8 cellular contexts compared by ENCODE assay signal in the genomic region with DNA sequence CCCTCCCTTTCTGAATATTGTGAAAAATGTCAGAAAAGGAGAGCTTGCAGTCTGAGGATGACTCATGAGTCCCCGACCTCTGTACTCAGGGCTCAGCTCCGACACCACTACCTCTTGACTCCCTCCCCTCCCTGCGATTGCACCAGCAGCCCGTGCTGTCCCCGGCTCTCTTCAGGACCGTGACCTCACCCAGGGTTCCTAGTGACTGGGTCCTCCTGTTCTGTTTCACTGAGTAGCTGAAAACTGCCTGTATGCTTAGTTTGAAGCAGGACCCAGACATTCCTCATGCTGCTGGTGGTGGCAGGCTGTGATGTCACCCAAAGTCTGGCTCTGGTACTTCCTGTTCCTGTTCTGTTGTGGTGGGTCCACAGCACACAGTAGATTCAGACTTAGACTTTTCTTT. TPM values are rescaled to one million over a fixed set of nuclear protein-coding genes. Genes with fewer than 3 reads are reported as not detected.
A peak's percentile ranks its signal among the peaks of the same experiment; 100 is the strongest.
DNase-seq lines count a peak whose midpoint lies in the region; ATAC-seq, FAIRE-seq and TF ChIP-seq lines count a peak whose summit lies in the region.

No MANE protein-coding gene starts in this region.

- peaks cover 0 to 83% (median 0%) of the 10 kb centered on the region in 3 donors for H3K36me3 ChIP-seq in Peyer's patch

- TF ChIP-seq POLR2A in Peyer's patch (IDR thresholded peaks at IDR 0.05) (no peak), GM12892 (IDR thresholded peaks at IDR 0.05; ENCODE audit: low read depth, low read length) (no peak)

- FAIRE-seq in GM12892 (lab: Jason Lieb, UNC) = no peak

- no peaks in the 10 kb centered on the region for H3K27me3 ChIP-seq in Peyer's patch

- no peak overlapping the region for H3K4me3 ChIP-seq in Peyer's patch

- no peak for TF ChIP-seq CTCF in Peyer's patch (IDR thresholded peaks at IDR 0.05)

- H3K27ac ChIP-seq in Peyer's patch = peak overlapping the region; percentile 46 to 81 (median 55)

- H3K9me3 ChIP-seq in Peyer's patch = no peaks in the 10 kb centered on the region

- peak overlapping the region; percentile 99 for H3K27ac Mint-ChIP-seq in activated T-helper 1 cell treated with anti-CD3 and anti-CD28 coated beads, Interleukin-12 subunit alpha, Interleukin-12 subunit beta, Interleukin-2, Interleukin-4 antibody, amounts not matched to agents 30 ng/mL and 10 ng/mL and 1 ng/mL, durations not matched to agents 14 hours and 24 hours and 36 hours

- H3K4me3 Mint-ChIP-seq in activated T-helper 1 cell treated with anti-CD3 and anti-CD28 coated beads, Interleukin-12 subunit alpha, Interleukin-12 subunit beta, Interleukin-2, Interleukin-4 antibody, amounts not matched to agents 30 ng/mL and 10 ng/mL and 1 ng/mL, durations not matched to agents 14 hours and 24 hours and 36 hours = peak overlapping the region; percentile 81

- peak; percentile 92 for ATAC-seq in left lobe of liver
- ATAC-seq in GM21447 (IDR thresholded peaks at IDR 0.05; ENCODE audit: unreplicated experiment) = no peak

- H3K4me1 ChIP-seq in Peyer's patch = peaks cover 0 to 24% (median 0%) of the 10 kb centered on the region in 4 donors

- H3K4me1 Mint-ChIP-seq in activated T-helper 1 cell treated with anti-CD3 and anti-CD28 coated beads, Interleukin-12 subunit alpha, Interleukin-12 subunit beta, Interleukin-2, Interleukin-4 antibody, amounts not matched to agents 30 ng/mL and 10 ng/mL and 1 ng/mL, durations not matched to agents 14 hours and 24 hours and 36 hours (ENCODE audit: low read depth) = peaks cover 23% of the 10 kb centered on the region

- intact Hi-C loops in activated T-helper 1 cell treated with anti-CD3 and anti-CD28 coated beads, Interleukin-12 subunit alpha, Interleukin-12 subunit beta, Interleukin-2, Interleukin-4 antibody, amounts not matched to agents 30 ng/mL and 10 ng/mL and 1 ng/mL, durations not matched to agents 14 hours and 24 hours and 36 hours (cut with micrococcal nuclease) = loop anchor here (1.0 kb wide), 1 partner anchor 27 kb away; a partner anchor contains a TSS

- H3K36me3 Mint-ChIP-seq in activated T-helper 1 cell treated with anti-CD3 and anti-CD28 coated beads, Interleukin-12 subunit alpha, Interleukin-12 subunit beta, Interleukin-2, Interleukin-4 antibody, amounts not matched to agents 30 ng/mL and 10 ng/mL and 1 ng/mL, durations not matched to agents 14 hours and 24 hours and 36 hours (ENCODE audit: low read depth) = peaks cover 35% of the 10 kb centered on the region

- DNase-seq in Peyer's patch (peak; percentile 30 to 86 (median 81)), left lobe of liver (ENCODE audit: low spot score) (peak; percentile 92), T1000 (lab: John Stamatoyannopoulos, UW) (no peak), GM12892 (ENCODE audit: insufficient read length) (no peak), NCI-H345 (lab: John Stamatoyannopoulos, UW) (no peak)
- DNase-seq in activated T-helper 1 cell treated with anti-CD3 and anti-CD28 coated beads, Interleukin-12 subunit alpha, Interleukin-12 subunit beta, Interleukin-2, Interleukin-4 antibody, amounts not matched to agents 30 ng/mL and 10 ng/mL and 1 ng/mL, durations not matched to agents 14 hours and 24 hours and 36 hours (ENCODE audit: low spot score) = peak; percentile 60
- DNase-seq in stimulated activated CD8-positive, alpha-beta memory T cell treated with anti-CD3 and anti-CD28 coated beads, Interleukin-7, amount 100 ng/mL, for 24 hours (ENCODE audit: low read depth) = peak; percentile 30

- no peaks in the 10 kb centered on the region for H3K27me3 Mint-ChIP-seq in activated T-helper 1 cell treated with anti-CD3 and anti-CD28 coated beads, Interleukin-12 subunit alpha, Interleukin-12 subunit beta, Interleukin-2, Interleukin-4 antibody, amounts not matched to agents 30 ng/mL and 10 ng/mL and 1 ng/mL, durations not matched to agents 14 hours and 24 hours and 36 hours (ENCODE audit: insufficient read depth)

- no peaks in the 10 kb centered on the region for H3K9me3 Mint-ChIP-seq in activated T-helper 1 cell treated with anti-CD3 and anti-CD28 coated beads, Interleukin-12 subunit alpha, Interleukin-12 subunit beta, Interleukin-2, Interleukin-4 antibody, amounts not matched to agents 30 ng/mL and 10 ng/mL and 1 ng/mL, durations not matched to agents 14 hours and 24 hours and 36 hours

RNA-seq across cellular contexts. Expression of a gene that starts 11.7 kb away (rescaled TPM):
- total RNA-seq in Peyer's patch = 10 to 100 TPM; 48.4 to 88.0 (median 57.8) TPM
- 58.6 and 59.8 TPM in 2 replicates for total RNA-seq in activated T-helper 1 cell treated with anti-CD3 and anti-CD28 coated beads, Interleukin-12 subunit alpha, Interleukin-12 subunit beta, Interleukin-2, Interleukin-4 antibody, amounts not matched to agents 30 ng/mL and 10 ng/mL and 1 ng/mL, durations not matched to agents 14 hours and 24 hours and 36 hours
- 25.4 TPM for total RNA-seq in left lobe of liver
- 6.1 TPM for polyA plus RNA-seq in GM12892 (2012; ENCODE audit: missing spikeins)

RNA-seq across cellular contexts. Expression of a gene that starts 27.2 kb away (rescaled TPM):
- total RNA-seq in Peyer's patch (100 to 1,000 TPM in 3 of 4 donors, 10 to 100 TPM in 1; 80.9 to 340 (median 172) TPM), left lobe of liver (36.6 TPM)
- 15.9 and 19.8 TPM in 2 replicates for total RNA-seq in activated T-helper 1 cell treated with anti-CD3 and anti-CD28 coated beads, Interleukin-12 subunit alpha, Interleukin-12 subunit beta, Interleukin-2, Interleukin-4 antibody, amounts not matched to agents 30 ng/mL and 10 ng/mL and 1 ng/mL, durations not matched to agents 14 hours and 24 hours and 36 hours
- polyA plus RNA-seq in GM12892 (2012; ENCODE audit: missing spikeins) = 7.8 TPM

RNA-seq across cellular contexts. Expression of a gene that starts 27.4 kb away (rescaled TPM):
- total RNA-seq in Peyer's patch (10 to 100 TPM in 3 of 4 donors, 1 to 10 TPM in 1; 6.6 to 32.9 (median 14.1) TPM), left lobe of liver (13.4 TPM)
- 0.47 and 0.64 TPM in 2 replicates for total RNA-seq in activated T-helper 1 cell treated with anti-CD3 and anti-CD28 coated beads, Interleukin-12 subunit alpha, Interleukin-12 subunit beta, Interleukin-2, Interleukin-4 antibody, amounts not matched to agents 30 ng/mL and 10 ng/mL and 1 ng/mL, durations not matched to agents 14 hours and 24 hours and 36 hours
- 0.47 TPM for polyA plus RNA-seq in GM12892 (2012; ENCODE audit: missing spikeins)

RNA-seq across cellular contexts. Expression of a gene that starts 27.8 kb away (rescaled TPM):
- total RNA-seq in Peyer's patch (10 to 100 TPM; 28.1 to 80.9 (median 58.4) TPM), left lobe of liver (38.5 TPM)
- 56.6 and 63.1 TPM in 2 replicates for total RNA-seq in activated T-helper 1 cell treated with anti-CD3 and anti-CD28 coated beads, Interleukin-12 subunit alpha, Interleukin-12 subunit beta, Interleukin-2, Interleukin-4 antibody, amounts not matched to agents 30 ng/mL and 10 ng/mL and 1 ng/mL, durations not matched to agents 14 hours and 24 hours and 36 hours
- polyA plus RNA-seq in GM12892 (2012; ENCODE audit: missing spikeins) = 20.1 TPM

RNA-seq across cellular contexts. Expression of a gene that starts 36.8 kb away (rescaled TPM):
- total RNA-seq in Peyer's patch = 1,000 to 10,000 TPM in 3 of 4 donors, 10 to 100 TPM in 1; 77.6 to 1,696 (median 1,274) TPM
- total RNA-seq in activated T-helper 1 cell treated with anti-CD3 and anti-CD28 coated beads, Interleukin-12 subunit alpha, Interleukin-12 subunit beta, Interleukin-2, Interleukin-4 antibody, amounts not matched to agents 30 ng/mL and 10 ng/mL and 1 ng/mL, durations not matched to agents 14 hours and 24 hours and 36 hours = not detected in 2 replicates
- 64.8 TPM for total RNA-seq in left lobe of liver
- polyA plus RNA-seq in GM12892 (2012; ENCODE audit: missing spikeins) = 0.30 TPM

Comparison
In these comparisons a context has a peak if more than half of its experiments do, and no peak if none do; other contexts are left out.
1. DNase-seq: peak in Peyer's patch (3 of 3), activated T-helper 1 cell treated with anti-CD3 and anti-CD28 coated beads, Interleukin-12 subunit alpha, Interleukin-12 subunit beta, Interleukin-2, Interleukin-4 antibody, amounts not matched to agents 30 ng/mL and 10 ng/mL and 1 ng/mL, durations not matched to agents 14 hours and 24 hours and 36 hours (single experiment), left lobe of liver (single experiment) and stimulated activated CD8-positive, alpha-beta memory T cell treated with anti-CD3 and anti-CD28 coated beads, Interleukin-7, amount 100 ng/mL, for 24 hours (single experiment); none in T1000 (single experiment), GM12892 (single experiment) and NCI-H345 (single experiment).